17 cellular contexts compared by ENCODE assay signal in genomic region chr19:48213959-48214358, GRCh38. TPM values are rescaled to one million over a fixed set of nuclear protein-coding genes. Genes with fewer than 3 reads are reported as not detected.
"Had no signal": no experiment of that assay in that cellular context is flagged by ENCODE, and none has a peak within 500 bp of the region (broad histone marks: within the 10 kb centered on the region; RNA-seq: fewer than 3 reads in every experiment).

No MANE protein-coding gene starts in this region.

- H3K4me3 ChIP-seq: coronary artery, gastrocnemius medialis, left lung, lower lobe of right lung, stomach had no signal

- H3K27ac Mint-ChIP-seq: endodermal cell, nephron progenitor cell had no signal

- H3K27ac ChIP-seq: coronary artery, gastrocnemius medialis, left lung, lower lobe of right lung, stomach had no signal

- H3K27me3 Mint-ChIP-seq: naive B cell had no signal

- ATAC-seq: esophagus mucosa, gastrocnemius medialis, left lung, lower lobe of right lung, sciatic nerve had no signal

- H3K27me3 ChIP-seq: gastrocnemius medialis, left lung, stomach had no signal

- H3K4me1 ChIP-seq: gastrocnemius medialis, left lung, lower lobe of right lung, stomach had no signal

- H3K4me3 Mint-ChIP-seq: endodermal cell, naive B cell, nephron progenitor cell had no signal

- H3K9me3 Mint-ChIP-seq: endodermal cell, naive B cell, nephron progenitor cell had no signal

- DNase-seq: effector CD4-positive, alpha-beta T cell; endodermal cell; gastrocnemius medialis; left lung; lower lobe of right lung; mesendoderm; naive B cell; nephron progenitor cell; stimulated activated CD4-positive, alpha-beta T cell treated with anti-CD3 and anti-CD28 coated beads, Interleukin-2, amount 100 ng/mL, for 24 hours; stimulated activated CD4-positive, alpha-beta T cell treated with anti-CD3 and anti-CD28 coated beads, Interleukin-4, amount 100 ng/mL, for 4 hours; stimulated activated naive CD4-positive, alpha-beta T cell; stomach; substantia nigra had no signal

- H3K9me3 ChIP-seq: gastrocnemius medialis, left lung, lower lobe of right lung, stomach had no signal

- FAIRE-seq: keratinocyte had no signal

RNA-seq across cellular contexts. Expression of gene ZNF114, which starts 55.9 kb away (rescaled TPM):
- total RNA-seq: esophagus mucosa had no signal
